1 cellular context compared by ENCODE assay signal in the genomic region with DNA sequence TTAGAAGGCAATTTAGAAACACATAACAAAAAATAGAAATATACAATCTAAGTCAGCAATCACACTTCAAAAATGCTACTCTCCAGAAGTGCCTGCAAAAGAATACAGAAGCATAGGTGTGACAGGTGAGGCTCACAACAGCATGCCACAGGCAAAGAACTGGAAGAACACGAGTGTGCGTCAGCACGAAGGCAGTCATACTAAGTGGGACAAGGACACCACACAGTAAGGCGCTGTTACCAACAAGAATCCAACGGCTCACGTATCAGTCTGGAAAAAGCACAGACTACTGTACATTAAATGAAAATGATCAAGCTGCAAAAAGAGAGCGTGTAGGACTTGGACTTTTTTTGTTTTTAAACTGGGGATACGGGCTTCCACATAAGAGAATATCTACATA.
A peak's percentile ranks its signal among the peaks of the same experiment; 100 is the strongest.
TF ChIP-seq lines count a peak whose summit lies in the region.

No MANE protein-coding gene starts in this region.

TF ChIP-seq in HepG2, 621 proteins besides CTCF, POLR2A, EP300 and RAD21:
- TF ChIP-seq, protein P1, sequence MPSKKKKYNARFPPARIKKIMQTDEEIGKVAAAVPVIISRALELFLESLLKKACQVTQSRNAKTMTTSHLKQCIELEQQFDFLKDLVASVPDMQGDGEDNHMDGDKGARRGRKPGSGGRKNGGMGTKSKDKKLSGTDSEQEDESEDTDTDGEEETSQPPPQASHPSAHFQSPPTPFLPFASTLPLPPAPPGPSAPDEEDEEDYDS (CRISPR knock-in tag; IDR thresholded peaks at IDR 0.05) = no peak
- peak; percentile 42 for TF ChIP-seq RBM22 (optimal IDR thresholded peaks at IDR 0.05; ENCODE audit: low read length)
